ENCODE assay signal across 16 cellular contexts in genomic region chr6:132192646-132193045, GRCh38.
"Had no signal": no experiment of that assay in that cellular context is flagged by ENCODE, and none has a peak within 500 bp of the region (broad histone marks: within the 10 kb centered on the region; RNA-seq: fewer than 3 reads in every experiment).

No MANE protein-coding gene starts in this region.

- H3K27me3 ChIP-seq: suprapubic skin had no signal

- ATAC-seq: esophagus mucosa; left ventricle myocardium superior; naive thymus-derived CD8-positive, alpha-beta T cell had no signal

- H3K9me3 ChIP-seq: suprapubic skin had no signal

- H3K4me1 ChIP-seq: parathyroid adenoma, suprapubic skin had no signal

- H3K4me3 ChIP-seq: skin epidermis, suprapubic skin had no signal

- H3K36me3 ChIP-seq: suprapubic skin had no signal

- DNase-seq: activated CD4-positive, CD25-positive, alpha-beta regulatory T cell treated with anti-CD3 and anti-CD28 coated beads, Interleukin-2, amount 50 U/mL, for 72 hours; activated naive CD4-positive, alpha-beta T cell treated with anti-CD3 and anti-CD28 coated beads for 36 hours; foreskin fibroblast; glutamatergic neuron; hypothalamus; kidney; left ventricle myocardium superior; naive thymus-derived CD8-positive, alpha-beta T cell; retina; stimulated activated CD4-positive, alpha-beta T cell treated with anti-CD3 and anti-CD28 coated beads, Interleukin-15, amount 100 ng/mL, for 24 hours; stimulated activated CD4-positive, alpha-beta T cell treated with anti-CD3 and anti-CD28 coated beads, Interleukin-4, amount 100 ng/mL, for 1 hour; stimulated activated naive CD4-positive, alpha-beta T cell treated with Interleukin-2 at 50 U/mL for 16 hours had no signal

- H3K27ac ChIP-seq: parathyroid adenoma, skin epidermis, suprapubic skin had no signal
